16 cellular contexts compared by ENCODE assay signal in the genomic region with DNA sequence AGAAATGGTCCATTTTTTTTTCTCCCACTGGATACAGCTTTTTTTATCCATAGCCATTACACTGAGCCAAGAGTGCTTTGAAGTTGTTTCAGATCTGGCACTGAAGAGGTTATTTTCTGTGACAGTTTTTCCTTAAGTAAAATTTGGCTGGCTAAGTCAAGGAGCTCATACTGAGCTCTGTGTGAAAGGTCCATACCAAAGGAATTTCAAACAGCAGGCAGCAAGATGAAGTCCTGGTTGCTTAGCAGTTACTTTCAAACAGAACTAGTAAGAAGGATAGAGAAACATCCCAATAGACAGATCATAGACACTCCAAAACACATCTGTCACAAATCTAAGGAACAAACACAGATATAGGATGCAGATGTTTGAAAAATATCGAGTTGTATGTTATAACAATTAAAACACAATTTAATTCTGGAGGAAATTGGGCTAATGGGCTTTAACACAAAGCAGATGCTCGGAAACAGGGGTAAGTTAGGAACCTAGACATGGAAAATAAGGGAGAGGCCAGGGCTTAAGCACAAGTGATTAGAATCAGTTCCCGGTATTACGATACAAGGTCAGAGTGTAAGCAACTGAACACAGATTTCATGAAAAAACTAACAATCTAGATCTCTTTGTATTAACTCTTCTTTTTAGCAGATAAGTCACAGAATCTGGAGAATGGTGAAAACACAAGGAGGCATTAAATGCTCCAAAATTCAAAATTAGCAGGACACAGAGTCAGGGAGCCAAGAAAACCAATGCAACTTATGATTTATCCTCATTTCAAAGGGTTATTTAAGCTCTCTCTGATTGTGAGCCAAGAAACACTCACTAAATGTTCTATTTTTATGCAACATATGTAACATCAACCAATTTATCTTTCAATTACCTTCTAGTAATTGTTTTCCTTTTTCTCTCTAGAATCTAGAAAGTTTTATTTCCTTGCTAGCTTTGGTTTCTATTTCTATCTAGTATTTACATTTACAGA.
DNase-seq lines count a peak whose midpoint lies in the region; TF ChIP-seq lines count a peak whose summit lies in the region.
"Had no signal": no experiment of that assay in that cellular context is flagged by ENCODE, and none has a peak within 500 bp of the region (broad histone marks: within the 10 kb centered on the region; RNA-seq: fewer than 3 reads in every experiment).

No MANE protein-coding gene starts in this region.

- no peaks in the 10 kb centered on the region for H3K9me3 ChIP-seq in adipocyte (ENCODE audit: control insufficient read depth, low read length)
- H3K9me3 ChIP-seq in smooth muscle cell (replicated peaks; ENCODE audit: low read depth), result no peaks in the 10 kb centered on the region

- intact Hi-C loops in posterior vena cava (cut with DNase I), result no loop called here

- H3K27me3 ChIP-seq in adipocyte (replicated peaks; ENCODE audit: control insufficient read depth, insufficient read depth, low read length), result no peaks in the 10 kb centered on the region
- no peaks in the 10 kb centered on the region for H3K27me3 ChIP-seq in smooth muscle cell (ENCODE audit: low read depth)

- peak; percentile 22 for DNase-seq in HFF-Myc (ENCODE audit: extremely low read depth, low read depth)
- peak; percentile 57 for DNase-seq in adipocyte (ENCODE audit: low read depth)
- DNase-seq in fibroblast of the aortic adventitia (ENCODE audit: low read depth), result peak; percentile 15
- DNase-seq in smooth muscle cell (lab: John Stamatoyannopoulos, UW; ENCODE audit: unreplicated experiment), result no peak
- DNase-seq in NCI-H2171 treated with DMSO at 0.1 percent for 48 hours (lab: John Stamatoyannopoulos, UW), result no peak
- no peak for DNase-seq in NCI-H1694 treated with DMSO at 0.1 percent for 48 hours (lab: John Stamatoyannopoulos, UW)
- DNase-seq in posterior vena cava (ENCODE audit: low spot score), result no peak
- DNase-seq: activated B cell treated with CpG ODN at 0.5 μM for 24 hours; activated CD8-positive, alpha-beta memory T cell treated with anti-CD3 and anti-CD28 coated beads, Interleukin-2, amount 50 U/mL, for 48 hours; activated naive CD4-positive, alpha-beta T cell treated with anti-CD3 and anti-CD28 coated beads for 36 hours; CD4-positive, CD25-positive, alpha-beta regulatory T cell; MM.1S; PC-9; stimulated activated CD4-positive, alpha-beta T cell treated with anti-CD3 and anti-CD28 coated beads, Interleukin-2, amount 100 ng/mL, for 24 hours; stimulated activated CD8-positive, alpha-beta memory T cell treated with anti-CD3 and anti-CD28 coated beads, Interleukin-4, amount 100 ng/mL, for 48 hours; T-helper 1 cell had no signal

- no peak overlapping the region for H3K27ac ChIP-seq in smooth muscle cell (ENCODE audit: low read depth)
- H3K27ac ChIP-seq: PC-9 had no signal

- H3K9ac ChIP-seq in adipocyte (ENCODE audit: low read length), result peak overlapping the region; percentile 30
- no peak overlapping the region for H3K9ac ChIP-seq in smooth muscle cell (ENCODE audit: low read depth)

- H3K4me3 ChIP-seq in HFF-Myc (replicated peaks; ENCODE audit: low read depth, low read length) (no peak overlapping the region), adipocyte (ENCODE audit: low read length) (peak overlapping the region; percentile 54), fibroblast of the aortic adventitia (ENCODE audit: low read depth, low read length) (no peak overlapping the region), smooth muscle cell (peak overlapping the region; percentile 21)
- H3K4me3 ChIP-seq: PC-9 had no signal

- TF ChIP-seq CTCF in HFF-Myc (IDR thresholded peaks at IDR 0.05; ENCODE audit: low read depth, low read length, missing control alignments), result no peak
- no peak for TF ChIP-seq CTCF in fibroblast of the aortic adventitia (IDR thresholded peaks at IDR 0.05; ENCODE audit: insufficient read depth, low read length)
- no peak for TF ChIP-seq CTCF in smooth muscle cell (IDR thresholded peaks at IDR 0.05; ENCODE audit: borderline replicate concordance, insufficient read depth, poor library complexity, severe bottlenecking)

- H3K79me2 ChIP-seq in smooth muscle cell (ENCODE audit: low read depth), result no peaks in the 10 kb centered on the region

- no peaks in the 10 kb centered on the region for H4K20me1 ChIP-seq in smooth muscle cell (ENCODE audit: low read depth)

- H3K4me1 ChIP-seq in adipocyte (ENCODE audit: control insufficient read depth, insufficient read depth, low read length), result peaks cover 18% of the 10 kb centered on the region
- H3K4me1 ChIP-seq in smooth muscle cell (ENCODE audit: low read depth), result no peaks in the 10 kb centered on the region

- H3F3A ChIP-seq in smooth muscle cell (ENCODE audit: low read depth), result no peaks in the 10 kb centered on the region

- peak overlapping the region; percentile 79 for H2AFZ ChIP-seq in smooth muscle cell (ENCODE audit: low read depth)
- H2AFZ ChIP-seq: PC-9 had no signal

- WGBS in smooth muscle cell (ENCODE audit: low lambda C conversion rate), result 53% methylated on average over 4 of the region's 4 CpGs

- H3K36me3 ChIP-seq in adipocyte (ENCODE audit: control insufficient read depth, insufficient read depth, low read length, severe bottlenecking), result no peaks in the 10 kb centered on the region
- no peaks in the 10 kb centered on the region for H3K36me3 ChIP-seq in smooth muscle cell (ENCODE audit: low read depth)

- peak overlapping the region; percentile 8 for H3K4me2 ChIP-seq in smooth muscle cell
- H3K4me2 ChIP-seq: PC-9 had no signal

Comparison
In these comparisons a context has a peak if more than half of its experiments do, and no peak if none do; other contexts are left out.
1. DNase-seq: peak in HFF-Myc (single experiment), adipocyte (single experiment) and fibroblast of the aortic adventitia (single experiment); none in smooth muscle cell (single experiment), NCI-H2171 treated with DMSO at 0.1 percent for 48 hours (single experiment), NCI-H1694 treated with DMSO at 0.1 percent for 48 hours (single experiment) and posterior vena cava (single experiment).
2. H3K4me3 ChIP-seq: peak in adipocyte (single experiment) and smooth muscle cell (single experiment); none in HFF-Myc (single experiment) and fibroblast of the aortic adventitia (single experiment).